ENCODE assay signal across 8 cellular contexts in the genomic region with DNA sequence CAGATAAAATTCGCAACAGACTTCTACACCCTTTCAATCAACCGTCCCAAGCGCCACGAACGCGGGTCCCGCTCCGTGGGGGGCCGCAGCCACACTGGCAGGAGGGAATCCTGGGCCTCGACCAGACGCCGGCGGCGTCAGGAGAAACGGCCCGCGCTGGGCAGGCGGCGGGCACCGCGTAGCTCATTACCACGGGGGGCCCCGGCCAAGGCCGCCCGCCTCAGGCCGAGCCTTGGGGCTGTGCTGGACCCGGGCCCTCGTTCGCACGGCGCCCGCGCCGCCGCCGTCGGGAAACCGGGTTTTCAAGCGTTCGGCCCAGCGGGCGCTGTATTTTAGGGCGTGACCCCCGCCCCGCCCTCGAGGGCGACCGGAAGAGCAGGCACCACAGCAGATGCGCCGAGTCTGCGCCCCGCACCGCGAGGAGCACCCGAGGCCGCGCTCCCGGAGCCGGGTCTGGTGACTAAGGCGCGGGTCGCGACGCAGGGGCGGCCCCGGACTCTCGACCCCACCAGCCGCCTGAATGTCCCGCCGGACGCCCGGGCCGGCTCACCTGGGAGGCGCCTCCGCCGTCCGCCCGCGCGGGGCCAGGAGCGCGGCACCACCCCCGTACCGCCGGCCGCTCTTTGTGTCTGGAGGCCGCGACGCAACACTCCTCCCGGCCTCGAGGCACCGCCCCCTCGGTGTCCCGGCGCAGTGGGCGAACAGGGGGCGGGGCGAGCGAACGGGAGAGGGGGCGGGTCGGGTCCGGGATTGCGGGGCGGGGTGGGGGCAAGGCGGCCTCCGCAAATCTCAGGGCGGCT. TPM values are rescaled to one million over a fixed set of nuclear protein-coding genes. Genes with fewer than 3 reads are reported as not detected.
DNase-seq lines count a peak whose midpoint lies in the region; ATAC-seq and TF ChIP-seq lines count a peak whose summit lies in the region.

Gene NINL, minus strand, starts transcription at position 627 of the 800 bp plus-strand sequence. CDS start 58,944 bp downstream, outside the sequence.

- H4K91ac ChIP-seq in H9 (ENCODE audit: insufficient read length, low read depth, low read length) = peak within 1 kb of the TSS; percentile 96

- peaks cover 16% of the 10 kb centered on the region; the same call in 1 of the 2 replicates for H3K79me2 ChIP-seq in H9 (ENCODE audit: insufficient read depth, low read length)
- no peaks in the 10 kb centered on the region for H3K79me2 ChIP-seq in fibroblast of lung (ENCODE audit: control insufficient read depth, insufficient read depth, low read length)

- H4K20me1 ChIP-seq in H9 (ENCODE audit: control insufficient read depth, insufficient read depth, insufficient read length) (no peaks in the 10 kb centered on the region), fibroblast of lung (ENCODE audit: control insufficient read depth, extremely low read depth, insufficient read depth, low read length) (no peaks in the 10 kb centered on the region)

- intact Hi-C loops in Caco-2 (cut with micrococcal nuclease; ENCODE audit: unreplicated experiment) = no loop called here
- intact Hi-C loops in naive thymus-derived CD4-positive, alpha-beta T cell (cut with micrococcal nuclease) = loop anchor here (1.0 to 5.0 kb wide), 5 partner anchors 38 to 388 kb away; partner anchors contain the start of genes ENTPD6 (in 1 of the 2), NANP (in 1 of the 2) and ZNF337 (in 1 of the 2)
- intact Hi-C loops in stomach (cut with DNase I; ENCODE audit: low total_unique reads) = no loop called here

- BruUV-seq in Caco-2 (replicated peaks; lab: Mats Ljungman, UMichigan) = no TSS peak

- no peak within 1 kb of the TSS for H2BK20ac ChIP-seq in H9 (ENCODE audit: low read depth, low read length, poor library complexity, severe bottlenecking)

- H4K5ac ChIP-seq in H9 (ENCODE audit: insufficient read length, low read depth, low read length) = peak within 1 kb of the TSS; percentile 99

- H3K9me3 ChIP-seq in Caco-2 (no peaks in the 10 kb centered on the region; the same call in 1 of the 2 replicates), H9 (ENCODE audit: control insufficient read depth, low read depth, low read length) (no peaks in the 10 kb centered on the region), fibroblast of lung (ENCODE audit: control insufficient read depth, insufficient read depth, low read depth, low read length) (no peaks in the 10 kb centered on the region), stomach (no peaks in the 10 kb centered on the region)
- no peaks in the 10 kb centered on the region for H3K9me3 ChIP-seq in naive thymus-derived CD4-positive, alpha-beta T cell (ENCODE audit: control insufficient read depth in 2 of 3, low read length in 3 of 3)

- H4K8ac ChIP-seq in H9 (replicated peaks; ENCODE audit: insufficient read length, low read depth, low read length) = no peak within 1 kb of the TSS

- H3K27ac ChIP-seq in H9 (ENCODE audit: insufficient read length, low read depth, low read length) (peak within 1 kb of the TSS; percentile 60), fibroblast of lung (ENCODE audit: insufficient read depth, low read length) (peak within 1 kb of the TSS; percentile 73), stomach (peak within 1 kb of the TSS; percentile 65 to 86 (median 66))
- peak within 1 kb of the TSS; percentile 33 for H3K27ac ChIP-seq in naive thymus-derived CD4-positive, alpha-beta T cell (ENCODE audit: low read depth, low read length)

- H3K56ac ChIP-seq in H9 (ENCODE audit: insufficient read length, low read depth, low read length) = no peak within 1 kb of the TSS

- H3K4me1 ChIP-seq in Caco-2 (no peaks in the 10 kb centered on the region), H9 (ENCODE audit: insufficient read depth, low read length) (no peaks in the 10 kb centered on the region), fibroblast of lung (ENCODE audit: control insufficient read depth, extremely low read depth, insufficient read depth, low read length) (peaks cover 3% of the 10 kb centered on the region), stomach (peaks cover 0 to 42% (median 21%) of the 10 kb centered on the region in 4 donors)
- H3K4me1 ChIP-seq in naive thymus-derived CD4-positive, alpha-beta T cell (ENCODE audit: control insufficient read depth in 2 of 2, insufficient read depth in 2 of 2, low read length in 2 of 2) = no peaks in the 10 kb centered on the region

- H3K27me3 ChIP-seq in Caco-2 (replicated peaks; ENCODE audit: control insufficient read depth, insufficient read depth, low read length) = no peaks in the 10 kb centered on the region
- no peaks in the 10 kb centered on the region for H3K27me3 ChIP-seq in H9 (ENCODE audit: insufficient read depth, low read length)
- H3K27me3 ChIP-seq in fibroblast of lung (ENCODE audit: control insufficient read depth, insufficient read depth, low read length) = no peaks in the 10 kb centered on the region
- no peaks in the 10 kb centered on the region for H3K27me3 ChIP-seq in naive thymus-derived CD4-positive, alpha-beta T cell (ENCODE audit: control insufficient read depth in 2 of 2, insufficient read depth in 2 of 2, low read length in 2 of 2)
- peaks cover 0 to 21% (median 5%) of the 10 kb centered on the region in 3 donors for H3K27me3 ChIP-seq in stomach

- H3K9ac ChIP-seq in H9 (ENCODE audit: extremely low read depth, insufficient read length, low read length) (peak within 1 kb of the TSS; percentile 98), fibroblast of lung (ENCODE audit: insufficient read depth, low read length) (peak within 1 kb of the TSS; percentile 66)

- H3K36me3 Mint-ChIP-seq in Caco-2 (ENCODE audit: insufficient read depth, unreplicated experiment) (peaks cover 6% of the 10 kb centered on the region), H9 (ENCODE audit: insufficient read depth in 1 of 3, low read depth in 3 of 3) (peaks cover 22% of the 10 kb centered on the region in 3 experiments)
- H3K36me3 Mint-ChIP-seq in naive thymus-derived CD4-positive, alpha-beta T cell = peaks cover 0 to 6% (median 0%) of the 10 kb centered on the region in 5 donors

- H3K18ac ChIP-seq in H9 (ENCODE audit: insufficient read length, low read depth, low read length) = peak within 1 kb of the TSS; percentile 99

- H2AFZ ChIP-seq in H9 (ENCODE audit: low read length) (peak within 1 kb of the TSS; percentile 63), fibroblast of lung (ENCODE audit: low read length) (peak within 1 kb of the TSS; percentile 84)

- TF ChIP-seq CTCF in Caco-2 (IDR thresholded peaks at IDR 0.05; ENCODE audit: insufficient read depth in 1 of 2, low read depth in 1 of 2, low read length in 1 of 2, severe bottlenecking in 1 of 2, unreplicated experiment in 1 of 2) (no peak), H9 (conservative IDR thresholded peaks at IDR 0.05) (no peak), fibroblast of lung (conservative IDR thresholded peaks at IDR 0.05 in 1 of 2, IDR thresholded peaks at IDR 0.05 in 1 of 2; ENCODE audit: low read depth in 1 of 2, low read length in 2 of 2) (no peak), stomach (IDR thresholded peaks at IDR 0.05) (no peak)

- H3K23me2 ChIP-seq in H9 (ENCODE audit: insufficient read length, low read depth, low read length, poor library complexity, severe bottlenecking) = peaks cover 4% of the 10 kb centered on the region

- H3K4me3 ChIP-seq in Caco-2 (ENCODE audit: low read depth, low read length) = peak within 1 kb of the TSS; percentile 54
- peak within 1 kb of the TSS; percentile 57 to 79 (median 66) for H3K4me3 ChIP-seq in fibroblast of lung (replicated peaks in 1 of 4; ENCODE audit: control extremely low read depth in 1 of 4, insufficient read depth in 1 of 4, low read depth in 3 of 4, low read length in 4 of 4)
- H3K4me3 ChIP-seq in naive thymus-derived CD4-positive, alpha-beta T cell (ENCODE audit: low read length) = peak within 1 kb of the TSS; percentile 50
- peak within 1 kb of the TSS; percentile 61 to 79 (median 74) for H3K4me3 ChIP-seq in stomach

- ATAC-seq in naive thymus-derived CD4-positive, alpha-beta T cell = peak; percentile 84

- H2AK5ac ChIP-seq in H9 (ENCODE audit: insufficient read length, low read length) = no peak within 1 kb of the TSS

- H3K27me3 Mint-ChIP-seq in Caco-2 (ENCODE audit: insufficient read depth, unreplicated experiment) (no peaks in the 10 kb centered on the region), H9 (ENCODE audit: low read depth) (no peaks in the 10 kb centered on the region; the same call in 1 of the 2 replicates)
- peaks cover 0 to 21% (median 15%) of the 10 kb centered on the region in 5 donors for H3K27me3 Mint-ChIP-seq in naive thymus-derived CD4-positive, alpha-beta T cell

- peak within 1 kb of the TSS; percentile 78 for H2BK15ac ChIP-seq in H9 (ENCODE audit: low read depth, low read length)

- no peak for TF ChIP-seq EP300 in stomach (IDR thresholded peaks at IDR 0.05)

- H3K79me1 ChIP-seq in H9 (ENCODE audit: insufficient read depth, low read depth, low read length, poor library complexity, severe bottlenecking) = no peaks in the 10 kb centered on the region

- H2BK120ac ChIP-seq in H9 (ENCODE audit: low read depth, low read length, poor library complexity, severe bottlenecking) = no peak within 1 kb of the TSS

- H2BK5ac ChIP-seq in H9 (ENCODE audit: insufficient read length, low read length) = peak within 1 kb of the TSS; percentile 84

- DNase-seq in Caco-2 (peak; percentile 51 to 64), H9 (peak; percentile 89), NCI-H510A (lab: John Stamatoyannopoulos, UW) (peak; percentile 90), fibroblast of lung (ENCODE audit: low read depth in 2 of 2) (peak; percentile 50 to 66), stomach (peak; percentile 63), SIG-M5 treated with dmso at 0.1 percent for 504 hours (lab: John Stamatoyannopoulos, UW; ENCODE audit: unreplicated experiment) (no peak)
- peak; percentile 61 to 71 for DNase-seq in activated T-cell treated with anti-CD3 and anti-CD28 coated beads, Interleukin-2, amount 50 U/mL, for 48 hours
- peak; percentile 6 to 64 (median 47) for DNase-seq in naive thymus-derived CD4-positive, alpha-beta T cell

- no peaks in the 10 kb centered on the region for H3K4me1 Mint-ChIP-seq in Caco-2 (ENCODE audit: low read depth, unreplicated experiment)
- peaks cover 27 to 40% of the 10 kb centered on the region in 2 experiments for H3K4me1 Mint-ChIP-seq in H9
- H3K4me1 Mint-ChIP-seq in naive thymus-derived CD4-positive, alpha-beta T cell = peaks cover 0 to 19% (median 8%) of the 10 kb centered on the region in 7 donors

- CTCF ChIA-PET in Caco-2 (lab: Charles Lee) = no interaction called here
- CTCF ChIA-PET in naive thymus-derived CD4-positive, alpha-beta T cell (lab: Charles Lee) = no interaction called here

- H3K27ac Mint-ChIP-seq in Caco-2 (ENCODE audit: unreplicated experiment) (peak within 1 kb of the TSS; percentile 71), H9 (peak within 1 kb of the TSS; percentile 96 to 99 (median 98))
- peak within 1 kb of the TSS in 8 of 9 donors; percentile 9 to 86 (median 62) for H3K27ac Mint-ChIP-seq in naive thymus-derived CD4-positive, alpha-beta T cell

- no CpG with 5 or more reads among the region's 108 CpGs for WGBS in H9 (ENCODE audit: extremely low coverage, insufficient read length, low lambda C conversion rate)
- 0 to 4% (median 1%) methylated on average over 48 to 108 of the region's 108 CpGs for WGBS in stomach, 5 donors

- no peaks in the 10 kb centered on the region for H3K36me3 ChIP-seq in Caco-2 (ENCODE audit: control insufficient read depth, insufficient read depth, low read length)
- no peaks in the 10 kb centered on the region for H3K36me3 ChIP-seq in fibroblast of lung (ENCODE audit: control insufficient read depth, insufficient read depth, low read length)
- H3K36me3 ChIP-seq in naive thymus-derived CD4-positive, alpha-beta T cell (ENCODE audit: control insufficient read depth in 2 of 3, insufficient read depth in 3 of 3, low read length in 3 of 3) = no peaks in the 10 kb centered on the region
- no peaks in the 10 kb centered on the region for H3K36me3 ChIP-seq in stomach

- H3K4me2 ChIP-seq in H9 (ENCODE audit: insufficient read depth, insufficient read length, low read length) (peak within 1 kb of the TSS; percentile 100), fibroblast of lung (ENCODE audit: extremely low read depth, insufficient read depth, low read length) (peak within 1 kb of the TSS; percentile 97)

- no peak within 1 kb of the TSS; the same call in 1 of the 2 replicates for H3K4ac ChIP-seq in H9 (ENCODE audit: low read depth, low read length)

- TF ChIP-seq POLR2A in stomach (IDR thresholded peaks at IDR 0.05) = no peak

- H3K4me3 Mint-ChIP-seq in Caco-2 (ENCODE audit: unreplicated experiment) (peak within 1 kb of the TSS; percentile 78), H9 (peak within 1 kb of the TSS; percentile 83 to 91)
- H3K4me3 Mint-ChIP-seq in naive thymus-derived CD4-positive, alpha-beta T cell = peak within 1 kb of the TSS; percentile 68 to 91 (median 80)

- H3K14ac ChIP-seq in H9 (ENCODE audit: insufficient read depth, low read length) = peak within 1 kb of the TSS; percentile 96

- H3K9me3 Mint-ChIP-seq in Caco-2 (ENCODE audit: unreplicated experiment) (no peaks in the 10 kb centered on the region), H9 (peaks cover 0 to 2% of the 10 kb centered on the region in 2 experiments; a peak in 2 of 5 replicates)
- H3K9me3 Mint-ChIP-seq in naive thymus-derived CD4-positive, alpha-beta T cell = peaks cover 0 to 3% (median 0%) of the 10 kb centered on the region in 11 donors

- H3K23ac ChIP-seq in H9 (ENCODE audit: insufficient read length, low read depth, low read length) = no peak within 1 kb of the TSS

- peak within 1 kb of the TSS; percentile 65 for H2BK12ac ChIP-seq in H9 (ENCODE audit: insufficient read length, low read depth, low read length)

- H3T11ph ChIP-seq in H9 (ENCODE audit: low read length) = peak within 1 kb of the TSS; percentile 79

- POLR2A ChIA-PET in Caco-2 (lab: Charles Lee) = no interaction called here
- POLR2A ChIA-PET in naive thymus-derived CD4-positive, alpha-beta T cell (lab: Charles Lee) = no interaction called here

RNA-seq across cellular contexts. Expression of gene NINL, which starts in this region (rescaled TPM):
- total RNA-seq in Caco-2 (2022) = 11.2 and 13.6 TPM in 2 replicates
- 29.2 and 34.3 TPM in 2 replicates for total RNA-seq in H9 (2021)
- 11.3 and 16.3 TPM in 2 replicates for total RNA-seq in fibroblast of lung
- polyA plus RNA-seq in fibroblast of lung = 4.4 TPM in 2 replicates
- 3.8 and 4.3 TPM in 2 replicates for polyA plus RNA-seq in fibroblast of lung (2012)
- polyA minus RNA-seq in fibroblast of lung (ENCODE audit: low replicate concordance) = 1.4 and 2.9 TPM in 2 replicates
- total RNA-seq in naive thymus-derived CD4-positive, alpha-beta T cell = 1 to 10 TPM; 1.4 to 4.2 (median 3.0) TPM
- polyA plus RNA-seq in naive thymus-derived CD4-positive, alpha-beta T cell = 1 to 10 TPM in 1 of 2 donors, under 1 TPM in 1; 0.31 to 1.1 TPM
- 10 to 100 TPM in 4 of 5 donors, 1 to 10 TPM in 1; 3.1 to 34.8 (median 22.0) TPM for total RNA-seq in stomach
- 10 to 100 TPM in 1 of 3 donors, 1 to 10 TPM in 2; 6.4 to 10.1 (median 7.8) TPM for polyA plus RNA-seq in stomach

Comparison
In these comparisons a context has a peak if more than half of its experiments do, and no peak if none do; other contexts are left out.
1. intact Hi-C loops: an anchor here in naive thymus-derived CD4-positive, alpha-beta T cell (1.0 to 5.0 kb wide); none called in Caco-2 and stomach.